12 cellular contexts compared by ENCODE assay signal in the genomic region with DNA sequence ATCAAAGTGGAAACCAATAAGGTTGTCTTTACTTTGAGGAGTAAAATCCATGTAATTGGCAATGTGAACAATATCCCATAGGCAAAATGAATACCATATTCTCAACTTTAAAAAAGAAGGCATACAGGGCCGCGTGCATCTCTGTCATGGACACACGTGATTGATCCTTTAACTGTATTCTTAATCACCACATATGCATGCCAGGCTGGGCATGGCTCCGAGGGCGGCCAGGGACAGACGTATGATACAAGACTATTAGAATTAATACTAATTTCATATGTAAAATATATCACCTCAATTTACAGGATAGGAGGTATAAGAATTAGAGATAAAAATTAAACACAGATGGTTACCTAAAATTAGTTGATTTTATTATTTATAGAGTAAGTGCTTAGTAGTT. TPM values are rescaled to one million over a fixed set of nuclear protein-coding genes. Genes with fewer than 3 reads are reported as not detected.
"Had no signal": no experiment of that assay in that cellular context is flagged by ENCODE, and none has a peak within 500 bp of the region (broad histone marks: within the 10 kb centered on the region; RNA-seq: fewer than 3 reads in every experiment).

No MANE protein-coding gene starts in this region.

- FAIRE-seq: HepG2 had no signal

- H3K9ac ChIP-seq: GM23248 had no signal

- H3K36me3 ChIP-seq: HAP-1 had no signal

- DNase-seq: GM23248, GOT3, H7, HFFc6, KG1 had no signal

- H3K9me3 ChIP-seq: HAP-1 had no signal

- H3K4me1 ChIP-seq: HAP-1 had no signal

- H3K27ac ChIP-seq: GM23248, HL-60 had no signal

- ATAC-seq: HCT116, HepG2 had no signal

- H3K4me3 ChIP-seq: GM23248, HAP-1 had no signal

- H2AFZ ChIP-seq: GM23248 had no signal

RNA-seq across cellular contexts. Expression of a gene that starts 11.2 kb away (rescaled TPM):
- total RNA-seq: GM23248, H4, H7, HepG2, HFFc6, HT1080 had no signal
- polyA plus RNA-seq: GM23248, HepG2, IgD-negative memory B cell had no signal
